In the genomic region with DNA sequence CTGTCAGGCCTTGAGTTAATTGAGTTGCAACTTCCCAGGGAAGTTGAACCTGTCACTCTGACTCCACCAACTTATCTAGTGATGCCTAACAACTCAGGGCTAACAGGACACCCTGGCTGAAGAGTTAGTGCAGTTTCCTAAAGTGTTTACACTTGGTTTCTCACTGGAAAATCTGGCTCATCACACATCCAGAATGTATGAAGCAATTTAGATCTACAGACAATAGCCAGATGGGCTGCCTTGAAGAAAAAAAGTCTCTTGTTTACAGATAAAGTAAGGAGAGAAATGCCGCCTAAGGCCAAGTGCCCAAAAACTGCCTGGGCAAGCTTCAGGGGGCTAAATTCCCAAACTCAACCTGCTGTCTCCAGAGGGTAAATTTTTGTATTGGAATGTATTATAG, we compare ENCODE assay signal across 35 cellular contexts.
"Had no signal": no experiment of that assay in that cellular context is flagged by ENCODE, and none has a peak within 500 bp of the region (broad histone marks: within the 10 kb centered on the region; RNA-seq: fewer than 3 reads in every experiment).

No MANE protein-coding gene starts in this region.

- H3K27ac ChIP-seq: adrenal gland, ascending aorta, breast epithelium, cardiac muscle cell, colonic mucosa, epithelial cell of prostate, esophagus squamous epithelium, WERI-Rb-1 had no signal

- H3K27ac Mint-ChIP-seq: activated B cell treated with CpG ODN at 0.5 μM for 24 hours; activated CD8-positive, alpha-beta memory T cell treated with anti-CD3 and anti-CD28 coated beads, Interleukin-2, amount 10 ng/mL, durations not matched to agents 7 days and 5 days; activated CD8-positive, alpha-beta T cell treated with anti-CD3 and anti-CD28 coated beads, Interleukin-2, amount 10 ng/mL, durations not matched to agents 7 days and 5 days; activated naive CD4-positive, alpha-beta T cell treated with anti-CD3 and anti-CD28 coated beads for 36 hours; activated naive CD4-positive, alpha-beta T cell treated with anti-CD3 and anti-CD28 coated beads, Interleukin-2, amount 50 U/mL, for 24 hours; activated naive CD8-positive, alpha-beta T cell treated with anti-CD3 and anti-CD28 coated beads for 36 hours; activated naive CD8-positive, alpha-beta T cell treated with anti-CD3 and anti-CD28 coated beads, Interleukin-2, amount 50 U/mL, for 24 hours; activated T-helper 1 cell treated with anti-CD3 and anti-CD28 coated beads, Interleukin-12 subunit alpha, Interleukin-12 subunit beta, Interleukin-2, Interleukin-4 antibody, amounts not matched to agents 30 ng/mL and 10 ng/mL and 1 ng/mL, durations not matched to agents 14 hours and 24 hours and 36 hours; activated T-helper 2 cell treated with anti-CD3 and anti-CD28 coated beads, Interferon-gamma antibody, Interleukin-2, Interleukin-4, amounts not matched to agents 10 μg/mL and 5 μg/mL and 100 μg/mL, durations not matched to agents 14 hours and 24 hours and 36 hours; brain; T-helper 17 cell; T-helper 2 cell treated with Interferon-gamma antibody and Interleukin-4, amounts not matched to agents 5 μg/mL and 100 μg/mL, for 36 hours had no signal

- ATAC-seq: activated CD4-positive, CD25-positive, alpha-beta regulatory T cell treated with anti-CD3 and anti-CD28 coated beads, Interleukin-2, amount 50 U/mL, for 24 hours; activated CD8-positive, alpha-beta memory T cell treated with anti-CD3 and anti-CD28 coated beads, Interleukin-2, amount 10 ng/mL, durations not matched to agents 7 days and 5 days; activated CD8-positive, alpha-beta T cell treated with anti-CD3 and anti-CD28 coated beads, Interleukin-2, amount 10 ng/mL, durations not matched to agents 7 days and 5 days; activated naive CD8-positive, alpha-beta T cell treated with anti-CD3 and anti-CD28 coated beads, Interleukin-2, amount 50 U/mL, for 24 hours; T-helper 17 cell had no signal

- H3K4me3 Mint-ChIP-seq: activated B cell treated with CpG ODN at 0.5 μM for 24 hours; activated CD8-positive, alpha-beta memory T cell treated with anti-CD3 and anti-CD28 coated beads, Interleukin-2, amount 10 ng/mL, durations not matched to agents 7 days and 5 days; activated CD8-positive, alpha-beta T cell treated with anti-CD3 and anti-CD28 coated beads, Interleukin-2, amount 10 ng/mL, durations not matched to agents 7 days and 5 days; activated naive CD4-positive, alpha-beta T cell treated with anti-CD3 and anti-CD28 coated beads for 36 hours; activated naive CD4-positive, alpha-beta T cell treated with anti-CD3 and anti-CD28 coated beads, Interleukin-2, amount 50 U/mL, for 24 hours; activated naive CD8-positive, alpha-beta T cell treated with anti-CD3 and anti-CD28 coated beads for 36 hours; activated naive CD8-positive, alpha-beta T cell treated with anti-CD3 and anti-CD28 coated beads, Interleukin-2, amount 50 U/mL, for 24 hours; activated T-helper 1 cell treated with anti-CD3 and anti-CD28 coated beads, Interleukin-12 subunit alpha, Interleukin-12 subunit beta, Interleukin-2, Interleukin-4 antibody, amounts not matched to agents 30 ng/mL and 10 ng/mL and 1 ng/mL, durations not matched to agents 14 hours and 24 hours and 36 hours; brain; T-helper 17 cell; T-helper 2 cell treated with Interferon-gamma antibody and Interleukin-4, amounts not matched to agents 5 μg/mL and 100 μg/mL, for 36 hours had no signal

- H3K36me3 ChIP-seq: adrenal gland, ascending aorta, breast epithelium, cardiac muscle cell, colonic mucosa, esophagus squamous epithelium, WERI-Rb-1 had no signal

- DNase-seq: activated B cell treated with CpG ODN at 0.5 μM for 24 hours; activated CD4-positive, alpha-beta T cell treated with anti-CD3 and anti-CD28 coated beads for 48 hours; activated CD4-positive, alpha-beta T cell treated with anti-CD3 and anti-CD28 coated beads, Interleukin-2, amount 50 U/mL, for 1 hour; activated CD4-positive, alpha-beta T cell treated with anti-CD3 and anti-CD28 coated beads, Interleukin-2, amount 50 U/mL, for 48 hours; activated CD8-positive, alpha-beta memory T cell treated with anti-CD3 and anti-CD28 coated beads, Interleukin-2, amount 10 ng/mL, durations not matched to agents 7 days and 5 days; activated CD8-positive, alpha-beta memory T cell treated with anti-CD3 and anti-CD28 coated beads, Interleukin-2, amount 50 U/mL, for 4 hours; activated CD8-positive, alpha-beta T cell treated with anti-CD3 and anti-CD28 coated beads, Interleukin-2, amount 10 ng/mL, durations not matched to agents 7 days and 5 days; activated effector memory CD4-positive, alpha-beta T cell treated with anti-CD3 and anti-CD28 coated beads, Interleukin-2, amount 50 U/mL, for 16 hours; activated naive CD4-positive, alpha-beta T cell treated with anti-CD3 and anti-CD28 coated beads for 36 hours; activated naive CD8-positive, alpha-beta T cell treated with anti-CD3 and anti-CD28 coated beads for 36 hours; activated naive CD8-positive, alpha-beta T cell treated with anti-CD3 and anti-CD28 coated beads, Interleukin-2, amount 50 U/mL, for 24 hours; activated T-cell treated with anti-CD3 and anti-CD28 coated beads, Interleukin-2, amount 50 U/mL, for 1 hour; activated T-cell treated with anti-CD3 and anti-CD28 coated beads, Interleukin-2, amount 50 U/mL, for 48 hours; adrenal gland; central memory CD4-positive, alpha-beta T cell; cerebellar nuclear complex; colonic mucosa; effector CD8-positive, alpha-beta T cell; esophagus squamous epithelium; foreskin fibroblast; head of caudate nucleus; T-helper 1 cell; T-helper 17 cell; T1000; WERI-Rb-1 had no signal

- H3K36me3 Mint-ChIP-seq: activated CD8-positive, alpha-beta memory T cell treated with anti-CD3 and anti-CD28 coated beads, Interleukin-2, amount 10 ng/mL, durations not matched to agents 7 days and 5 days; activated naive CD4-positive, alpha-beta T cell treated with anti-CD3 and anti-CD28 coated beads, Interleukin-2, amount 50 U/mL, for 24 hours; activated naive CD8-positive, alpha-beta T cell treated with anti-CD3 and anti-CD28 coated beads for 36 hours; brain had no signal

- H3K27me3 ChIP-seq: adrenal gland, ascending aorta, breast epithelium, cardiac muscle cell, colonic mucosa, esophagus squamous epithelium had no signal

- H3K9me3 Mint-ChIP-seq: activated naive CD4-positive, alpha-beta T cell treated with anti-CD3 and anti-CD28 coated beads, Interleukin-2, amount 50 U/mL, for 24 hours; brain had no signal

- H3K4me3 ChIP-seq: adrenal gland, ascending aorta, breast epithelium, cardiac muscle cell, colonic mucosa, esophagus squamous epithelium had no signal

- H3K4me1 Mint-ChIP-seq: activated B cell treated with CpG ODN at 0.5 μM for 24 hours; activated CD8-positive, alpha-beta memory T cell treated with anti-CD3 and anti-CD28 coated beads, Interleukin-2, amount 10 ng/mL, durations not matched to agents 7 days and 5 days; activated naive CD4-positive, alpha-beta T cell treated with anti-CD3 and anti-CD28 coated beads, Interleukin-2, amount 50 U/mL, for 24 hours; activated naive CD8-positive, alpha-beta T cell treated with anti-CD3 and anti-CD28 coated beads for 36 hours; activated naive CD8-positive, alpha-beta T cell treated with anti-CD3 and anti-CD28 coated beads, Interleukin-2, amount 50 U/mL, for 24 hours; brain; T-helper 17 cell had no signal

- H3K4me1 ChIP-seq: adrenal gland, ascending aorta, breast epithelium, colonic mucosa, esophagus squamous epithelium had no signal
